ENCODE assay signal across 1 cellular context in the genomic region with DNA sequence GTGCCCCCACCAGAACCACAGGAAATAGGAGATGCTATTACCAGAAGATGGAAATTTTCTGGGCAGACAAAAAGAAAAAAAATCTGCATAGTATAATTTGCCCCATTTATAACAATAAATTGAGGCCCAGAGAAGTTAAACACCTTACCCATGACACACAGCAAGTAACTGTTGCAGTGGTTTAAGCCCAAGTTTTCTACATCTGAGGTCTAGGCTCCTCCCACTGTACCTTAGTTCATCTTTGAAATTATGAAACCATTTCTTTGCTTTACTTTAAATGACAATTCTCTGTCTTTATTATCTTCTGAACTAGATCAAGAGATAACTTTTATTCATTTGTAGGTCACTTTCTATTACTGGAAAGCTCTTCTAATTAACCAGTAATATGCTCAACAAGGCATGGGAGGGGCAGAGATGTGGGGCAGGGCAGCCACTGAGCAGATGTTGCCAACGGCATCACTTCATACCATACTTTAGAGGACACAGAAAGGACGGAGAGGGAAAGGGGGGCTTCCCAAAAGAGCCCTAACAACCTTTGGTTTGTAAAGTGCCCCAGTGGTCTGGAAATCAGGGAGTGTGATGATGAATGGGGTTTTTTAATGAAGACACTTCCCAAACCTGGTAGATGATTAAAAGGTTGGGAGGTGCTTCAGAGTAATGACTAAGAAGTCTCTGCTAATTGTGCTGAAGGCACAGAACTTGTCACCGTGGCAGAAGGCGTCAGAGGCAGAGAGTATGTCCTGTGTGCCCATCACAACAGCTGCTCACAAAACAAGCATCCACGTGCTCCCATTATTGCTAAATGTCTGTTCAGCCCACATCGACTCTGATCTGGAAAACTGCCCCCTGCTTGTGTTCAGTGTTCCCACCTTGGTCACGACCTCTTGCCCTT.
A peak's percentile ranks its signal among the peaks of the same experiment; 100 is the strongest.
TF ChIP-seq lines count a peak whose summit lies in the region.

No MANE protein-coding gene starts in this region.

TF ChIP-seq in K562, 482 proteins besides CTCF, POLR2A, EP300 and RAD21:
- no peak for TF ChIP-seq FOXM1 (IDR thresholded peaks at IDR 0.05; ENCODE audit: low read depth)
- no peak for TF ChIP-seq FOXM1 (CRISPR knock-in tag; IDR thresholded peaks at IDR 0.05; ENCODE audit: low read depth)
- TF ChIP-seq RBM25 (IDR thresholded peaks at IDR 0.05; ENCODE audit: low read depth, low read length, severe bottlenecking) = peak; percentile 41
